In the genomic region with DNA sequence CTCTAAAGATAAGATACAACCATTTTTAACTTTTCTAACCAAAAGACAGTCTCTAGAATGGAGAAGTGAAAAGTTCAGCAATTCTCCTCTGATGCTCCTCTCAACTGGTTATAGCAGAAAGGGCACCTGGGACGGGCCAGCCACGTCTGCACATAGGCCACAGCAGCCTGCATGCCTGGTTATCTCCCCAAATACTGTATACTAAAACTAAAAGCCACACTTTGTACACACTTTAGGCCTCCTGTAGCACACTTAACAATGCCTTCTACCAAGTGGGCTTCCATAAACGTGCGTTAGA, we compare ENCODE assay signal across 14 cellular contexts.
A peak's percentile ranks its signal among the peaks of the same experiment; 100 is the strongest.
DNase-seq lines count a peak whose midpoint lies in the region; ATAC-seq lines count a peak whose summit lies in the region.
"Had no signal": no experiment of that assay in that cellular context is flagged by ENCODE, and none has a peak within 500 bp of the region (broad histone marks: within the 10 kb centered on the region; RNA-seq: fewer than 3 reads in every experiment).

No MANE protein-coding gene starts in this region.

- no peaks in the 10 kb centered on the region for H3K27me3 Mint-ChIP-seq in stimulated activated naive CD8-positive, alpha-beta T cell treated with anti-CD3 and anti-CD28 coated beads, Interleukin-15, Interleukin-2, amounts not matched to agents 100 ng/mL and 50 ng/mL, for 24 hours

- peaks cover 55% of the 10 kb centered on the region for H3K36me3 Mint-ChIP-seq in stimulated activated naive CD8-positive, alpha-beta T cell treated with anti-CD3 and anti-CD28 coated beads, Interleukin-15, Interleukin-2, amounts not matched to agents 100 ng/mL and 50 ng/mL, for 24 hours (ENCODE audit: low read depth)

- H3K9me3 Mint-ChIP-seq in stimulated activated naive CD8-positive, alpha-beta T cell treated with anti-CD3 and anti-CD28 coated beads, Interleukin-15, Interleukin-2, amounts not matched to agents 100 ng/mL and 50 ng/mL, for 24 hours: no peaks in the 10 kb centered on the region

- H3K4me3 Mint-ChIP-seq in stimulated activated naive CD8-positive, alpha-beta T cell treated with anti-CD3 and anti-CD28 coated beads, Interleukin-15, Interleukin-2, amounts not matched to agents 100 ng/mL and 50 ng/mL, for 24 hours: no peak overlapping the region

- no peak for DNase-seq in stimulated activated naive CD8-positive, alpha-beta T cell treated with anti-CD3 and anti-CD28 coated beads, Interleukin-15, Interleukin-2, amounts not matched to agents 100 U/mL and 50 U/mL, for 24 hours
- peak; percentile 18 for DNase-seq in MV-4-11 (lab: John Stamatoyannopoulos, UW)
- DNase-seq in AG08395 (ENCODE audit: low spot score): no peak
- no peak for DNase-seq in cerebellar cortex (ENCODE audit: low spot score)
- DNase-seq in pons (ENCODE audit: low spot score): no peak
- DNase-seq in AML-193 (lab: John Stamatoyannopoulos, UW): no peak
- DNase-seq: activated CD4-positive, alpha-beta T cell treated with anti-CD3 and anti-CD28 coated beads, Interleukin-2, amount 50 U/mL, for 48 hours; cortex of kidney; islet precursor cell; NCI-H510A; sigmoid colon; substantia nigra had no signal

- ATAC-seq in stimulated activated naive CD8-positive, alpha-beta T cell treated with anti-CD3 and anti-CD28 coated beads, Interleukin-15, Interleukin-2, amounts not matched to agents 100 U/mL and 50 U/mL, for 24 hours: no peak
- ATAC-seq in HG02763 (IDR thresholded peaks at IDR 0.05; ENCODE audit: unreplicated experiment): peak; percentile 63

- H3K27ac Mint-ChIP-seq in stimulated activated naive CD8-positive, alpha-beta T cell treated with anti-CD3 and anti-CD28 coated beads, Interleukin-15, Interleukin-2, amounts not matched to agents 100 ng/mL and 50 ng/mL, for 24 hours: peak overlapping the region; percentile 37

- H3K4me1 Mint-ChIP-seq in stimulated activated naive CD8-positive, alpha-beta T cell treated with anti-CD3 and anti-CD28 coated beads, Interleukin-15, Interleukin-2, amounts not matched to agents 100 ng/mL and 50 ng/mL, for 24 hours (ENCODE audit: low read depth): peaks cover 86% of the 10 kb centered on the region
